10 cellular contexts compared by ENCODE assay signal in the genomic region with DNA sequence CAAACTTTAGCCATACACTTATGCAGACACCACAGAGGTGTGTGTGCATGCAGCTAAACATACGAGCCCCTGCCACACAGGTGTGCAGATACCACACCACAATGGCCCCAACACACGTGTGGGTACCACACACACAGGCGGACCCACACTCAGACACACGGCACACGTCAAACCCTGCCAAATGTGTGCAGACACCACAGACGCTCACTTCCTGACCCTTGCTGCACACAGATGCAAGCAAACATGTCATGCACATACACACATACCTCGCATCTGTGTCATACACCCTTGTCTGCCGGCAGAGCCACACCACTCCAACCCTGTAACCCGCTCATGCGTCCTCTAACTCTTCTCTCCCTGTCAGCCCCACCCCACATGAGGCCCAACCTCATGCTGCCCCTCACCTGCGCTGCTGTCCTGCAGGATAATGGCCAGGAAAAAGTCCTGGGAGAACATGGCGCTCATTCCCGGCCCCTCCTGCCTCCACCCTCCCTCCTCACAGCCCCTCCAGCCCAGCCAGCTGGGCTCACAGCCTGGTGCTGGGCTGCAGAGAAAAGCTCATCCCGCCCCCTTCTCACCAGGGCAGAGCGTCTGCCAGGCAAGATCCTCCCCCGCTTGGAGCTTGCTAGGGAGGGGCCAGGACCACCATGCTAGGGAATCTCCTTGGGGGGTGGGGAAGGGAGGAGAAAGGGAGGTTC. TPM values are rescaled to one million over a fixed set of nuclear protein-coding genes. Genes with fewer than 3 reads are reported as not detected.
DNase-seq lines count a peak whose midpoint lies in the region; ATAC-seq and TF ChIP-seq lines count a peak whose summit lies in the region.
"Had no signal": no experiment of that assay in that cellular context is flagged by ENCODE, and none has a peak within 500 bp of the region (broad histone marks: within the 10 kb centered on the region; RNA-seq: fewer than 3 reads in every experiment).

No MANE protein-coding gene starts in this region.

- no peak for DNase-seq in activated CD4-positive, CD25-positive, alpha-beta regulatory T cell treated with anti-CD3 and anti-CD28 coated beads, Interleukin-2, amount 50 U/mL, for 72 hours
- DNase-seq in retina: peak; percentile 54
- DNase-seq in A673 (ENCODE audit: low spot score): no peak
- DNase-seq in NCI-H187 (lab: John Stamatoyannopoulos, UW): no peak
- DNase-seq: stimulated activated CD4-positive, alpha-beta T cell treated with anti-CD3 and anti-CD28 coated beads, Interleukin-12 subunit alpha, Interleukin-12 subunit beta, amount 100 ng/mL, for 4 hours had no signal

- H3K27me3 ChIP-seq in endocrine pancreas (ENCODE audit: control insufficient read depth, insufficient read depth, low read length): no peaks in the 10 kb centered on the region
- H3K27me3 ChIP-seq in A673 (replicated peaks; ENCODE audit: insufficient read depth, low read depth, low read length, poor library complexity): no peaks in the 10 kb centered on the region

- H3K4me1 ChIP-seq in endocrine pancreas (ENCODE audit: control insufficient read depth, insufficient read depth, low read length): peaks cover 5% of the 10 kb centered on the region
- peaks cover 8% of the 10 kb centered on the region for H3K4me1 ChIP-seq in A673 (ENCODE audit: insufficient read depth, low read length, poor library complexity, severe bottlenecking)

- POLR2A ChIA-PET in A673 (lab: Charles Lee; ENCODE audit: low non-redundant PET): interaction anchor here (0.6 kb wide), 1 partner anchor 67 kb away, joined by 3 read pairs; no protein-coding TSS in a partner anchor

- peaks cover 10% of the 10 kb centered on the region for H3K36me3 ChIP-seq in endocrine pancreas (ENCODE audit: control insufficient read depth, insufficient read depth, low read length)
- peaks cover 18% of the 10 kb centered on the region for H3K36me3 ChIP-seq in A673 (ENCODE audit: insufficient read depth, low read length, poor library complexity, severe bottlenecking)

- peaks cover 26% of the 10 kb centered on the region for H3K36me3 Mint-ChIP-seq in T-helper 1 cell treated with Interleukin-12 subunit alpha and Interleukin-12 subunit beta and Interleukin-4 antibody, amounts not matched to agents 30 μg/mL and 1 μg/mL, for 36 hours (ENCODE audit: low read depth)

- BruUV-seq in A673 (replicated peaks; lab: Mats Ljungman, UMichigan): no TSS peak

- no peak for TF ChIP-seq CTCF in A673 (conservative IDR thresholded peaks at IDR 0.05; ENCODE audit: low read depth, low read length)

- H3K9me3 Mint-ChIP-seq in T-helper 1 cell treated with Interleukin-12 subunit alpha and Interleukin-12 subunit beta and Interleukin-4 antibody, amounts not matched to agents 30 μg/mL and 1 μg/mL, for 36 hours: no peaks in the 10 kb centered on the region

- H3K27ac Mint-ChIP-seq in T-helper 1 cell treated with Interleukin-12 subunit alpha and Interleukin-12 subunit beta and Interleukin-4 antibody, amounts not matched to agents 30 μg/mL and 1 μg/mL, for 36 hours: peak overlapping the region; percentile 55

- H3K27ac ChIP-seq in A673 (ENCODE audit: low read depth, low read length, poor library complexity, severe bottlenecking): no peak overlapping the region
- H3K27ac ChIP-seq: SK-N-MC had no signal

- CTCF ChIA-PET in A673 (lab: Charles Lee): no interaction called here

- intact Hi-C loops in A673 (cut with micrococcal nuclease; ENCODE audit: unreplicated experiment): no loop called here

- H3K4me3 ChIP-seq in endocrine pancreas (ENCODE audit: control insufficient read depth, insufficient read depth, low read length) (peak overlapping the region; percentile 3), A673 (ENCODE audit: low read depth, low read length, poor library complexity, severe bottlenecking) (no peak overlapping the region)
- H3K4me3 ChIP-seq: SK-N-MC had no signal

- no peak overlapping the region for H3K9ac ChIP-seq in endocrine pancreas (ENCODE audit: control insufficient read depth, insufficient read depth, low read length)

- H3K4me1 Mint-ChIP-seq in T-helper 1 cell treated with Interleukin-12 subunit alpha and Interleukin-12 subunit beta and Interleukin-4 antibody, amounts not matched to agents 30 μg/mL and 1 μg/mL, for 36 hours (ENCODE audit: low read depth): peaks cover 55% of the 10 kb centered on the region

- peaks cover 3% of the 10 kb centered on the region for H3K27me3 Mint-ChIP-seq in T-helper 1 cell treated with Interleukin-12 subunit alpha and Interleukin-12 subunit beta and Interleukin-4 antibody, amounts not matched to agents 30 μg/mL and 1 μg/mL, for 36 hours (ENCODE audit: low read depth)

- peak; percentile 61 to 66 for ATAC-seq in activated CD4-positive, CD25-positive, alpha-beta regulatory T cell treated with anti-CD3 and anti-CD28 coated beads, Interleukin-2, amount 50 U/mL, for 24 hours
- no peak for ATAC-seq in GM21737 (IDR thresholded peaks at IDR 0.05; ENCODE audit: unreplicated experiment)

- H3K4me3 Mint-ChIP-seq in T-helper 1 cell treated with Interleukin-12 subunit alpha and Interleukin-12 subunit beta and Interleukin-4 antibody, amounts not matched to agents 30 μg/mL and 1 μg/mL, for 36 hours: peak overlapping the region; percentile 47

- no peaks in the 10 kb centered on the region for H3K9me3 ChIP-seq in endocrine pancreas (ENCODE audit: control insufficient read depth, low read length)
- H3K9me3 ChIP-seq in A673 (ENCODE audit: low read depth, low read length, poor library complexity, severe bottlenecking): no peaks in the 10 kb centered on the region

RNA-seq across cellular contexts. Expression of a gene that starts 14.2 kb away (rescaled TPM):
- total RNA-seq in A673 (2021): 126 and 176 TPM in 2 replicates

RNA-seq across cellular contexts. Expression of a gene that starts 14.4 kb away (rescaled TPM):
- 81.1 and 83.8 TPM in 2 replicates for total RNA-seq in A673 (2021)

RNA-seq across cellular contexts. Expression of a gene that starts 36.3 kb away (rescaled TPM):
- 4.4 and 4.5 TPM in 2 replicates for total RNA-seq in A673 (2021)
